ENCODE assay signal across 15 cellular contexts in the genomic region with DNA sequence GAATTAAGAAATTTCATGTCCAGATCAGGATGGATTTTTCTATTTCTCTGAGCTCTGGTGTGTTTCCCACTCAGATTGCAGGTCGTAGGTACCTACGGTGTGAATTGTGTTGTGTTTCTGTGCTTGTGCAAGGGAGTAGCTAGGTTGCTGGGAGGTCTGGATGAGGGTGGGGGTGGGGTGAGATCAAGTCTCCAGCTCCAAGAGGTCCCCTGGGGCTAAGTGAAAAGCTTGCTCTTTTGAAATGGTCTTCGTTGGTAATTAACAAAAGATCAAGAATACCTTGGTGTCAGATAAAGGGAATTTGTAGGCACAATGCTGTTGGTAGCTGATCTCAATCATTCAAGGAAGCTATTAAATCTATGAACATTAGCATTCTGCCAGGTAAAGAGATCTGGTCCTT. TPM values are rescaled to one million over a fixed set of nuclear protein-coding genes. Genes with fewer than 3 reads are reported as not detected.
DNase-seq lines count a peak whose midpoint lies in the region; ATAC-seq and TF ChIP-seq lines count a peak whose summit lies in the region.
"Had no signal": no experiment of that assay in that cellular context is flagged by ENCODE, and none has a peak within 500 bp of the region (broad histone marks: within the 10 kb centered on the region; RNA-seq: fewer than 3 reads in every experiment).

No MANE protein-coding gene starts in this region.

- H3K4me3 ChIP-seq in HUES48 (ENCODE audit: low read depth, low read length) (peak overlapping the region; percentile 70), ectodermal cell (ENCODE audit: insufficient read depth, low read depth, low read length) (peak overlapping the region; percentile 57)
- H3K4me3 ChIP-seq: K562 had no signal

- ATAC-seq in HG03571 (IDR thresholded peaks at IDR 0.05; ENCODE audit: unreplicated experiment) (no peak), HG03521 (IDR thresholded peaks at IDR 0.05; ENCODE audit: unreplicated experiment) (no peak), GM19397 (IDR thresholded peaks at IDR 0.05; ENCODE audit: unreplicated experiment) (no peak)

- peaks cover 37% of the 10 kb centered on the region for H3K4me1 Mint-ChIP-seq in nephron
- H3K4me1 Mint-ChIP-seq: activated naive CD4-positive, alpha-beta T cell treated with anti-CD3 and anti-CD28 coated beads, Interleukin-2, amount 10 ng/mL, durations not matched to agents 7 days and 5 days had no signal

- H3K4me3 Mint-ChIP-seq in nephron: peak overlapping the region; percentile 75 to 90 (median 86)
- H3K4me3 Mint-ChIP-seq: activated naive CD4-positive, alpha-beta T cell treated with anti-CD3 and anti-CD28 coated beads, Interleukin-2, amount 10 ng/mL, durations not matched to agents 7 days and 5 days had no signal

- 5% methylated on average over 3 of the region's 3 CpGs for WGBS in ectodermal cell, 2 experiments

- H3K4me1 ChIP-seq in ES-I3 (ENCODE audit: insufficient read depth, low read length) (peaks cover 21% of the 10 kb centered on the region), HUES48 (ENCODE audit: control insufficient read depth, insufficient read depth, low read length) (peaks cover 18% of the 10 kb centered on the region), ectodermal cell (ENCODE audit: control insufficient read depth, insufficient read depth, low read length) (peaks cover 36% of the 10 kb centered on the region)

- no peaks in the 10 kb centered on the region for H3K36me3 ChIP-seq in ES-I3 (ENCODE audit: insufficient read depth, low read length)
- no peaks in the 10 kb centered on the region for H3K36me3 ChIP-seq in HUES48 (ENCODE audit: control insufficient read depth, insufficient read depth, low read length)
- peaks cover 15% of the 10 kb centered on the region for H3K36me3 ChIP-seq in ectodermal cell (ENCODE audit: control insufficient read depth, insufficient read depth, low read length)

- H3K27ac ChIP-seq in HUES48 (ENCODE audit: low read depth, low read length) (peak overlapping the region; percentile 71), ectodermal cell (ENCODE audit: insufficient read depth, low read depth, low read length, poor library complexity, severe bottlenecking) (peak overlapping the region; percentile 88)

- peaks cover 39% of the 10 kb centered on the region for H3K9me3 Mint-ChIP-seq in nephron
- H3K9me3 Mint-ChIP-seq: activated naive CD4-positive, alpha-beta T cell treated with anti-CD3 and anti-CD28 coated beads, Interleukin-2, amount 10 ng/mL, durations not matched to agents 7 days and 5 days had no signal

- H3K9me3 ChIP-seq in ES-I3 (ENCODE audit: control insufficient read depth, insufficient read depth, low read length): no peaks in the 10 kb centered on the region
- no peaks in the 10 kb centered on the region for H3K9me3 ChIP-seq in HUES48 (ENCODE audit: control insufficient read depth, insufficient read depth, low read length)
- H3K9me3 ChIP-seq in ectodermal cell (ENCODE audit: control insufficient read depth, low read length): no peaks in the 10 kb centered on the region
- H3K9me3 ChIP-seq: sigmoid colon had no signal

- peaks cover 80% of the 10 kb centered on the region for H3K36me3 Mint-ChIP-seq in nephron (ENCODE audit: low read depth)
- H3K36me3 Mint-ChIP-seq: activated naive CD4-positive, alpha-beta T cell treated with anti-CD3 and anti-CD28 coated beads, Interleukin-2, amount 10 ng/mL, durations not matched to agents 7 days and 5 days; CD14-positive monocyte; naive B cell had no signal

- H3K27me3 Mint-ChIP-seq in nephron (ENCODE audit: low read depth): no peaks in the 10 kb centered on the region

- H3K27ac Mint-ChIP-seq in nephron: peak overlapping the region; percentile 37 to 79 (median 75)
- H3K27ac Mint-ChIP-seq: activated naive CD4-positive, alpha-beta T cell treated with anti-CD3 and anti-CD28 coated beads, Interleukin-2, amount 10 ng/mL, durations not matched to agents 7 days and 5 days; CD14-positive monocyte; naive B cell had no signal

- TF ChIP-seq CTCF in nephron (IDR thresholded peaks at IDR 0.05; ENCODE audit: unreplicated experiment in 3 of 3): no peak

- H3K9ac ChIP-seq in ES-I3 (ENCODE audit: low read depth, low read length) (peak overlapping the region; percentile 70; the same call in 1 of the 2 replicates), HUES48 (ENCODE audit: low read depth, low read length) (no peak overlapping the region)

- H3K27me3 ChIP-seq in HUES48 (ENCODE audit: control insufficient read depth, insufficient read depth, low read length): peaks cover 39% of the 10 kb centered on the region
- H3K27me3 ChIP-seq in ectodermal cell (ENCODE audit: control insufficient read depth, insufficient read depth, low read length, poor library complexity, severe bottlenecking): no peaks in the 10 kb centered on the region
- H3K27me3 ChIP-seq: sigmoid colon had no signal

- DNase-seq in NCI-H2171 (lab: John Stamatoyannopoulos, UW): no peak
- DNase-seq: activated naive CD4-positive, alpha-beta T cell treated with anti-CD3 and anti-CD28 coated beads, Interleukin-2, amount 10 ng/mL, durations not matched to agents 7 days and 5 days; DND-41; naive B cell; sigmoid colon; stimulated activated naive CD4-positive, alpha-beta T cell had no signal

RNA-seq across cellular contexts. Expression of a gene that starts 1.0 kb away (rescaled TPM):
- 28.9 TPM for polyA plus RNA-seq in ectodermal cell (2013, experiment 1 of 4)
- polyA plus RNA-seq in ectodermal cell (2013, experiment 2 of 4): 29.9 TPM
- polyA plus RNA-seq in ectodermal cell (2013, experiment 3 of 4): 21.9 TPM
- polyA plus RNA-seq in ectodermal cell (2013, experiment 4 of 4): 24.8 TPM
- polyA plus RNA-seq: CD14-positive monocyte, K562 had no signal

RNA-seq across cellular contexts. Expression of a gene that starts 5.0 kb away (rescaled TPM):
- polyA plus RNA-seq in ectodermal cell (2013, experiment 1 of 4): 2.1 TPM
- polyA plus RNA-seq in ectodermal cell (2013, experiment 2 of 4): 2.1 TPM
- 1.5 TPM for polyA plus RNA-seq in ectodermal cell (2013, experiment 3 of 4)
- polyA plus RNA-seq in ectodermal cell (2013, experiment 4 of 4): 2.0 TPM
- polyA plus RNA-seq: CD14-positive monocyte, K562 had no signal

RNA-seq across cellular contexts. Expression of a gene that starts 8.1 kb away (rescaled TPM):
- 138 TPM for polyA plus RNA-seq in ectodermal cell (2013, experiment 1 of 4)
- 131 TPM for polyA plus RNA-seq in ectodermal cell (2013, experiment 2 of 4)
- 80.2 TPM for polyA plus RNA-seq in ectodermal cell (2013, experiment 3 of 4)
- 96.7 TPM for polyA plus RNA-seq in ectodermal cell (2013, experiment 4 of 4)
- polyA plus RNA-seq: K562 had no signal

RNA-seq across cellular contexts. Expression of a gene that starts 53.5 kb away (rescaled TPM):
- polyA plus RNA-seq in ectodermal cell (2013, experiment 1 of 4): 0.33 TPM
- 0.55 TPM for polyA plus RNA-seq in ectodermal cell (2013, experiment 2 of 4)
- 0.37 TPM for polyA plus RNA-seq in ectodermal cell (2013, experiment 3 of 4)
- 0.61 TPM for polyA plus RNA-seq in ectodermal cell (2013, experiment 4 of 4)
- polyA plus RNA-seq: CD14-positive monocyte had no signal
